Comparison of ENCODE assay signal across 20 cellular contexts in genomic region chr19:763869-764268, GRCh38. TPM values are rescaled to one million over a fixed set of nuclear protein-coding genes. Genes with fewer than 3 reads are reported as not detected.
DNase-seq lines count a peak whose midpoint lies in the region; ATAC-seq and TF ChIP-seq lines count a peak whose summit lies in the region.
"Had no signal": no experiment of that assay in that cellular context is flagged by ENCODE, and none has a peak within 500 bp of the region (broad histone marks: within the 10 kb centered on the region; RNA-seq: fewer than 3 reads in every experiment).

No MANE protein-coding gene starts in this region.

- H3K36me3 Mint-ChIP-seq in Calu3 (ENCODE audit: insufficient read depth, unreplicated experiment) (peaks cover 40% of the 10 kb centered on the region), CD14-positive monocyte (no peaks in the 10 kb centered on the region)
- no peaks in the 10 kb centered on the region for H3K36me3 Mint-ChIP-seq in effector memory CD8-positive, alpha-beta T cell (ENCODE audit: insufficient read depth)
- H3K36me3 Mint-ChIP-seq: CD4-positive, CD25-positive, alpha-beta regulatory T cell had no signal

- no peaks in the 10 kb centered on the region for H4K20me1 ChIP-seq in BLaER1
- no peaks in the 10 kb centered on the region for H4K20me1 ChIP-seq in osteoblast (ENCODE audit: insufficient read depth, low read length)

- H3K27ac ChIP-seq in BLaER1 (no peak overlapping the region), RWPE1 (peak overlapping the region; percentile 13; the same call in 1 of the 2 replicates), osteoblast (ENCODE audit: low read depth, low read length) (no peak overlapping the region)
- H3K27ac ChIP-seq: HL-60 had no signal

- intact Hi-C loops in Calu3 (cut with micrococcal nuclease; ENCODE audit: unreplicated experiment) (no loop called here), CD14-positive monocyte (cut with micrococcal nuclease) (no loop called here)

- no peak for ATAC-seq in effector memory CD8-positive, alpha-beta T cell (replicated peaks)
- ATAC-seq: K562 had no signal

- TF ChIP-seq CTCF in Calu3 (IDR thresholded peaks at IDR 0.05; ENCODE audit: unreplicated experiment) = no peak
- no peak for TF ChIP-seq CTCF in RWPE1 (conservative IDR thresholded peaks at IDR 0.05; ENCODE audit: low read depth)
- TF ChIP-seq CTCF in osteoblast (IDR thresholded peaks at IDR 0.05; ENCODE audit: extremely low read depth, low read depth, low read length) = no peak
- TF ChIP-seq CTCF in CD14-positive monocyte (IDR thresholded peaks at IDR 0.05) = no peak

- H3K27me3 Mint-ChIP-seq in Calu3 (ENCODE audit: unreplicated experiment) = no peaks in the 10 kb centered on the region
- H3K27me3 Mint-ChIP-seq in effector memory CD8-positive, alpha-beta T cell = peaks cover 0 to 17% of the 10 kb centered on the region in 2 donors
- H3K27me3 Mint-ChIP-seq in CD14-positive monocyte (ENCODE audit: low read depth in 3 of 3) = peaks cover 5 to 21% (median 8%) of the 10 kb centered on the region in 3 donors

- peaks cover 8% of the 10 kb centered on the region for H3K4me1 ChIP-seq in BLaER1
- peaks cover 4% of the 10 kb centered on the region for H3K4me1 ChIP-seq in osteoblast (ENCODE audit: insufficient read depth, low read length)

- H3K4me2 ChIP-seq in BLaER1 (0 out of 2 replicates have a peak overlapping the region, but pooled peaks have one; percentile 21), osteoblast (ENCODE audit: insufficient read depth, low read length) (no peak overlapping the region)

- H3K4me3 Mint-ChIP-seq in Calu3 (ENCODE audit: low read depth, unreplicated experiment) (no peak overlapping the region), CD14-positive monocyte (no peak overlapping the region)
- no peak overlapping the region for H3K4me3 Mint-ChIP-seq in effector memory CD8-positive, alpha-beta T cell
- H3K4me3 Mint-ChIP-seq: CD4-positive, CD25-positive, alpha-beta regulatory T cell; CD8-positive, alpha-beta memory T cell; HFFc6 had no signal

- POLR2A ChIA-PET in RWPE1 (lab: Yijun Ruan, JAX; ENCODE audit: low non-redundant PET) = no interaction called here

- no peaks in the 10 kb centered on the region for H3K4me1 Mint-ChIP-seq in Calu3 (ENCODE audit: low read depth, unreplicated experiment)
- H3K4me1 Mint-ChIP-seq in effector memory CD8-positive, alpha-beta T cell (ENCODE audit: low read depth in 2 of 2) = no peaks in the 10 kb centered on the region
- no peaks in the 10 kb centered on the region for H3K4me1 Mint-ChIP-seq in CD14-positive monocyte
- H3K4me1 Mint-ChIP-seq: CD4-positive, CD25-positive, alpha-beta regulatory T cell; CD8-positive, alpha-beta memory T cell had no signal

- H3K4me3 ChIP-seq in BLaER1 (no peak overlapping the region), osteoblast (ENCODE audit: insufficient read depth, low read length) (no peak overlapping the region)
- H3K4me3 ChIP-seq: K562 had no signal

- BruUV-seq in Calu3 (replicated peaks; lab: Mats Ljungman, UMichigan) = TSS peak; percentile 68

- H3K9ac ChIP-seq in BLaER1 = no peak overlapping the region

- CTCF ChIA-PET in Calu3 (lab: Charles Lee) = no interaction called here
- CTCF ChIA-PET in RWPE1 (lab: Yijun Ruan, JAX) = interaction anchor here (1.0 kb wide), 1 partner anchor 29 kb away, joined by 3 read pairs; no protein-coding TSS in a partner anchor

- no peaks in the 10 kb centered on the region for H3K9me3 Mint-ChIP-seq in Calu3 (ENCODE audit: low read depth, unreplicated experiment)
- H3K9me3 Mint-ChIP-seq in effector memory CD8-positive, alpha-beta T cell = no peaks in the 10 kb centered on the region
- peaks cover 7 to 22% (median 18%) of the 10 kb centered on the region in 7 donors for H3K9me3 Mint-ChIP-seq in CD14-positive monocyte

- H3K27me3 ChIP-seq in BLaER1 (no peaks in the 10 kb centered on the region), osteoblast (ENCODE audit: insufficient read depth, low read length) (no peaks in the 10 kb centered on the region)

- H3K27ac Mint-ChIP-seq in Calu3 (ENCODE audit: unreplicated experiment) (no peak overlapping the region), CD14-positive monocyte (no peak overlapping the region)
- H3K27ac Mint-ChIP-seq in effector memory CD8-positive, alpha-beta T cell = no peak overlapping the region
- H3K27ac Mint-ChIP-seq: CD4-positive, CD25-positive, alpha-beta regulatory T cell; CD8-positive, alpha-beta memory T cell; HFFc6 had no signal

- no peak overlapping the region for H2AFZ ChIP-seq in osteoblast (ENCODE audit: low read length)

- no peaks in the 10 kb centered on the region for H3K79me2 ChIP-seq in osteoblast (ENCODE audit: insufficient read depth, low read length)

- H3K36me3 ChIP-seq in BLaER1 (no peaks in the 10 kb centered on the region), osteoblast (ENCODE audit: insufficient read depth, low read length) (no peaks in the 10 kb centered on the region)

- H3K9me3 ChIP-seq in BLaER1 (peaks cover 24% of the 10 kb centered on the region), osteoblast (ENCODE audit: low read depth, low read length) (no peaks in the 10 kb centered on the region)

- no peak for DNase-seq in Calu3
- no peak for DNase-seq in RWPE1 (ENCODE audit: low spot score)
- DNase-seq in osteoblast (ENCODE audit: insufficient read length, low spot score, missing footprints) = peak; percentile 58
- no peak for DNase-seq in CD1c-positive myeloid dendritic cell (ENCODE audit: extremely low spot score)
- DNase-seq in effector memory CD8-positive, alpha-beta T cell = no peak
- no peak for DNase-seq in CD14-positive monocyte (ENCODE audit: low spot score)
- DNase-seq: AML-193; CD4-positive, CD25-positive, alpha-beta regulatory T cell; CD8-positive, alpha-beta memory T cell; COR-L47; DMS153; DMS79; GF-D8; HCEC 1CT; HFFc6; IMR-90 had no signal

RNA-seq across cellular contexts. Expression of gene MISP, which starts 13.0 kb away (rescaled TPM):
- total RNA-seq in Calu3 (2022) (73.9 and 90.5 TPM in 2 replicates), osteoblast (0.36 and 0.59 TPM in 2 replicates)
- polyA plus RNA-seq in CD14-positive monocyte = not detected
- total RNA-seq: CD4-positive, CD25-positive, alpha-beta regulatory T cell; CD8-positive, alpha-beta memory T cell; IMR-90 had no signal
- polyA plus RNA-seq: CD4-positive, CD25-positive, alpha-beta regulatory T cell; CD8-positive, alpha-beta memory T cell; IMR-90 had no signal

RNA-seq across cellular contexts. Expression of gene PTBP1, which starts 33.4 kb away (rescaled TPM):
- total RNA-seq in Calu3 (2022) = 380 and 409 TPM in 2 replicates
- 106 and 124 TPM in 2 replicates for total RNA-seq in osteoblast
- polyA plus RNA-seq in CD14-positive monocyte = 10 to 100 TPM; 62.4 to 81.6 TPM

RNA-seq across cellular contexts. Expression of gene PALM, which starts 55.1 kb away (rescaled TPM):
- total RNA-seq in Calu3 (2022) (0.56 and 0.83 TPM in 2 replicates), osteoblast (9.7 and 10.5 TPM in 2 replicates)
- not detected for polyA plus RNA-seq in CD14-positive monocyte
- total RNA-seq: CD4-positive, CD25-positive, alpha-beta regulatory T cell; CD8-positive, alpha-beta memory T cell; HT1080 had no signal
- polyA plus RNA-seq: CD4-positive, CD25-positive, alpha-beta regulatory T cell; CD8-positive, alpha-beta memory T cell had no signal

RNA-seq across cellular contexts. Expression of gene PLPPR3, which starts 57.9 kb away (rescaled TPM):
- 0.27 TPM in 1 of 2 replicates, not detected in the other for total RNA-seq in Calu3 (2022)
- 0.36 TPM in 1 of 2 replicates, not detected in the other for total RNA-seq in osteoblast
- polyA plus RNA-seq in CD14-positive monocyte = not detected
- total RNA-seq: CD4-positive, CD25-positive, alpha-beta regulatory T cell; CD8-positive, alpha-beta memory T cell; HT1080 had no signal
- polyA plus RNA-seq: CD4-positive, CD25-positive, alpha-beta regulatory T cell; CD8-positive, alpha-beta memory T cell had no signal

Comparison
In these comparisons a context has a peak if more than half of its experiments do, and no peak if none do; other contexts are left out.
1. RNA of gene MISP, which starts 13.0 kb away (total RNA-seq): 73.9 to 90.5 TPM in Calu3; 0.36 to 0.59 TPM in osteoblast; every median in the first group is over 10 times any median in the second.